Comparison of ENCODE assay signal across 4 cellular contexts in genomic region chr10:28609636-28610035, GRCh38.
TF ChIP-seq lines count a peak whose summit lies in the region.

No MANE protein-coding gene starts in this region.

TF ChIP-seq in A549, 52 proteins besides CTCF, POLR2A, EP300 and RAD21:
- peak; percentile 21 to 60; a peak in 3 of 4 replicates for TF ChIP-seq CEBPB (IDR thresholded peaks at IDR 0.05)

TF ChIP-seq in IMR-90, 13 proteins besides CTCF, POLR2A, EP300 and RAD21:
- peak; percentile 65 for TF ChIP-seq CEBPB (IDR thresholded peaks at IDR 0.05; ENCODE audit: low read depth, low read length)

TF ChIP-seq in K562, 482 proteins besides CTCF, POLR2A, EP300 and RAD21:
- TF ChIP-seq CEBPB (tag; IDR thresholded peaks at IDR 0.05) = peak; percentile 57

TF ChIP-seq in HepG2, 621 proteins besides CTCF, POLR2A, EP300 and RAD21:
- peak; percentile 46; the same call in 1 of the 2 replicates for TF ChIP-seq CEBPB (IDR thresholded peaks at IDR 0.05; ENCODE audit: borderline replicate concordance, low read depth, low read length)
